2 cellular contexts compared by ENCODE assay signal in the genomic region with DNA sequence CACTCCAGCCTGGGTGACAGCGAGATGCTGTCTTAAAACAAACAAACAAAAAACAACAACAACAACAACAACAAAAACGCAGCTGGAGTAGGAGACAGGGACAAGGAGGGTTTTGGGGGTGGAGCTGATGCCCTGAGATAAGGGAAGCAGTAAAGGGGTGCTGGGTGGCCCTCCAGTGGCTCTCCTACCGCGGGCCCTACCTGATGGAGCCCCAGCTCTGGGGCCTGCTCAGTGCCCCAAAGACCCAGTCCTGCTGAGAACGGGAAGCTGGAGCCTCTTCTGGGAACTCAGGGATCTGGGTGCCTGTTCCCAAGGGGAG.
TF ChIP-seq lines count a peak whose summit lies in the region.

No MANE protein-coding gene starts in this region.

TF ChIP-seq in endothelial cell of umbilical vein, 7 proteins besides CTCF, POLR2A, EP300 and RAD21:
- TF ChIP-seq POLR2AphosphoS5 (IDR thresholded peaks at IDR 0.05; ENCODE audit: insufficient read depth, low read depth, low read length) (no peak), FOS (IDR thresholded peaks at IDR 0.05; ENCODE audit: borderline replicate concordance, insufficient read depth, low read length) (no peak), JUN (IDR thresholded peaks at IDR 0.05; ENCODE audit: borderline replicate concordance, insufficient read depth, insufficient read length, low read depth) (no peak), MYC (IDR thresholded peaks at IDR 0.05; ENCODE audit: low read depth, low read length) (no peak), GATA2 (IDR thresholded peaks at IDR 0.05; ENCODE audit: insufficient read depth, insufficient read length, low read depth, low read length) (no peak), EZH2 (IDR thresholded peaks at IDR 0.05; ENCODE audit: borderline replicate concordance, low read depth, low read length, severe bottlenecking) (no peak)
- TF ChIP-seq, protein P1, sequence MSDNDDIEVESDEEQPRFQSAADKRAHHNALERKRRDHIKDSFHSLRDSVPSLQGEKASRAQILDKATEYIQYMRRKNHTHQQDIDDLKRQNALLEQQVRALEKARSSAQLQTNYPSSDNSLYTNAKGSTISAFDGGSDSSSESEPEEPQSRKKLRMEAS (IDR thresholded peaks at IDR 0.05; ENCODE audit: insufficient read depth, insufficient read length): no peak

TF ChIP-seq in HEK293T, 16 proteins besides CTCF, POLR2A, EP300 and RAD21:
- TF ChIP-seq NFRKB (IDR thresholded peaks at IDR 0.05): no peak
